Comparison of ENCODE assay signal across 2 cellular contexts in genomic region chr7:27071622-27072390, GRCh38.
A peak's percentile ranks its signal among the peaks of the same experiment; 100 is the strongest.
TF ChIP-seq lines count a peak whose summit lies in the region.

No MANE protein-coding gene starts in this region.

TF ChIP-seq in IMR-90, 13 proteins besides CTCF, POLR2A, EP300 and RAD21:
- TF ChIP-seq, protein P1, sequence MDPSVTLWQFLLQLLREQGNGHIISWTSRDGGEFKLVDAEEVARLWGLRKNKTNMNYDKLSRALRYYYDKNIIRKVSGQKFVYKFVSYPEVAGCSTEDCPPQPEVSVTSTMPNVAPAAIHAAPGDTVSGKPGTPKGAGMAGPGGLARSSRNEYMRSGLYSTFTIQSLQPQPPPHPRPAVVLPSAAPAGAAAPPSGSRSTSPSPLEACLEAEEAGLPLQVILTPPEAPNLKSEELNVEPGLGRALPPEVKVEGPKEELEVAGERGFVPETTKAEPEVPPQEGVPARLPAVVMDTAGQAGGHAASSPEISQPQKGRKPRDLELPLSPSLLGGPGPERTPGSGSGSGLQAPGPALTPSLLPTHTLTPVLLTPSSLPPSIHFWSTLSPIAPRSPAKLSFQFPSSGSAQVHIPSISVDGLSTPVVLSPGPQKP (IDR thresholded peaks at IDR 0.05; ENCODE audit: borderline replicate concordance, low read depth, low read length): no peak
- TF ChIP-seq RCOR1 (IDR thresholded peaks at IDR 0.05; ENCODE audit: insufficient replicate concordance, low read length) (no peak), BHLHE40 (IDR thresholded peaks at IDR 0.05; ENCODE audit: low read depth, low read length) (no peak), FOS (IDR thresholded peaks at IDR 0.05; ENCODE audit: low read depth, low read length) (no peak), CEBPB (IDR thresholded peaks at IDR 0.05; ENCODE audit: low read depth, low read length) (0 out of 2 replicates have a peak, but pooled peaks have one; percentile 20)

TF ChIP-seq in SK-N-SH, 30 proteins besides CTCF, POLR2A, EP300 and RAD21:
- TF ChIP-seq, protein P2, sequence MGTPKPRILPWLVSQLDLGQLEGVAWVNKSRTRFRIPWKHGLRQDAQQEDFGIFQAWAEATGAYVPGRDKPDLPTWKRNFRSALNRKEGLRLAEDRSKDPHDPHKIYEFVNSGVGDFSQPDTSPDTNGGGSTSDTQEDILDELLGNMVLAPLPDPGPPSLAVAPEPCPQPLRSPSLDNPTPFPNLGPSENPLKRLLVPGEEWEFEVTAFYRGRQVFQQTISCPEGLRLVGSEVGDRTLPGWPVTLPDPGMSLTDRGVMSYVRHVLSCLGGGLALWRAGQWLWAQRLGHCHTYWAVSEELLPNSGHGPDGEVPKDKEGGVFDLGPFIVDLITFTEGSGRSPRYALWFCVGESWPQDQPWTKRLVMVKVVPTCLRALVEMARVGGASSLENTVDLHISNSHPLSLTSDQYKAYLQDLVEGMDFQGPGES (IDR thresholded peaks at IDR 0.05; ENCODE audit: low read depth, low read length): no peak
- no peak for TF ChIP-seq GABPA (IDR thresholded peaks at IDR 0.05; ENCODE audit: low read depth)
- TF ChIP-seq SIN3A (IDR thresholded peaks at IDR 0.05; ENCODE audit: borderline replicate concordance, low read depth, low read length): no peak
- no peak for TF ChIP-seq EZH2phosphoT487 (IDR thresholded peaks at IDR 0.05; ENCODE audit: borderline replicate concordance, low read depth)
- no peak for TF ChIP-seq RXRA (IDR thresholded peaks at IDR 0.05; ENCODE audit: borderline replicate concordance, low read depth)
- TF ChIP-seq MXI1 (IDR thresholded peaks at IDR 0.05; ENCODE audit: low read depth, low read length): no peak
- no peak for TF ChIP-seq TAF1 (IDR thresholded peaks at IDR 0.05; ENCODE audit: borderline replicate concordance, low read depth, low read length)
TF ChIP-seq in SK-N-SH: peak in this region for 0.
